ENCODE assay signal across 8 cellular contexts in genomic region chr5:167049043-167049663, GRCh38.
DNase-seq lines count a peak whose midpoint lies in the region; ATAC-seq, FAIRE-seq and TF ChIP-seq lines count a peak whose summit lies in the region.

No MANE protein-coding gene starts in this region.

- H3K36me3 ChIP-seq in Caco-2 (ENCODE audit: control insufficient read depth, insufficient read depth, low read length) (no peaks in the 10 kb centered on the region), SJCRH30 (no peaks in the 10 kb centered on the region), small intestine (ENCODE audit: control insufficient read depth in 2 of 2, insufficient read depth in 2 of 2, low read length in 2 of 2) (no peaks in the 10 kb centered on the region)

- TF ChIP-seq CTCF in Caco-2 (IDR thresholded peaks at IDR 0.05; ENCODE audit: insufficient read depth in 1 of 2, low read depth in 1 of 2, low read length in 1 of 2, severe bottlenecking in 1 of 2, unreplicated experiment in 1 of 2) (peak; percentile 52 to 72), fibroblast of villous mesenchyme (IDR thresholded peaks at IDR 0.05; ENCODE audit: insufficient read depth, low read depth, low read length) (peak; percentile 58)

- H3K27me3 Mint-ChIP-seq in Caco-2 (ENCODE audit: insufficient read depth, unreplicated experiment), result no peaks in the 10 kb centered on the region
- H3K27me3 Mint-ChIP-seq in T-cell, result no peaks in the 10 kb centered on the region
- no peaks in the 10 kb centered on the region for H3K27me3 Mint-ChIP-seq in immature natural killer cell (ENCODE audit: low read depth in 3 of 3)

- ATAC-seq in GM19351 (IDR thresholded peaks at IDR 0.05; ENCODE audit: unreplicated experiment), result peak; percentile 88
- no peak for ATAC-seq in T-cell (replicated peaks in 1 of 4)

- no peak overlapping the region for H3K4me3 Mint-ChIP-seq in Caco-2 (ENCODE audit: unreplicated experiment)
- no peak overlapping the region for H3K4me3 Mint-ChIP-seq in T-cell
- H3K4me3 Mint-ChIP-seq in immature natural killer cell, result no peak overlapping the region

- H3K27ac Mint-ChIP-seq in Caco-2 (ENCODE audit: unreplicated experiment) (no peak overlapping the region), T-cell (no peak overlapping the region), immature natural killer cell (no peak overlapping the region)

- H3K4me1 ChIP-seq in Caco-2 (no peaks in the 10 kb centered on the region), SJCRH30 (0 out of 2 replicates have a peak, but pooled peaks cover 2% of the 10 kb centered on the region), small intestine (ENCODE audit: control insufficient read depth in 2 of 2, insufficient read depth in 1 of 2, low read depth in 1 of 2, low read length in 1 of 2) (no peaks in the 10 kb centered on the region)

- H3K27me3 ChIP-seq in Caco-2 (replicated peaks; ENCODE audit: control insufficient read depth, insufficient read depth, low read length) (no peaks in the 10 kb centered on the region), SJCRH30 (no peaks in the 10 kb centered on the region), small intestine (ENCODE audit: control insufficient read depth in 2 of 2, insufficient read depth in 2 of 2, low read length in 2 of 2) (no peaks in the 10 kb centered on the region)

- no peaks in the 10 kb centered on the region for H3K9me3 ChIP-seq in Caco-2
- H3K9me3 ChIP-seq in SJCRH30 (replicated peaks), result no peaks in the 10 kb centered on the region; the same call in 1 of the 2 replicates
- H3K9me3 ChIP-seq in small intestine (ENCODE audit: control insufficient read depth, low read depth), result no peaks in the 10 kb centered on the region

- H3K4me1 Mint-ChIP-seq in Caco-2 (ENCODE audit: low read depth, unreplicated experiment) (no peaks in the 10 kb centered on the region), T-cell (no peaks in the 10 kb centered on the region), immature natural killer cell (no peaks in the 10 kb centered on the region)

- H3K9me3 Mint-ChIP-seq in Caco-2 (ENCODE audit: unreplicated experiment) (no peaks in the 10 kb centered on the region), T-cell (peaks cover 0 to 7% (median 6%) of the 10 kb centered on the region in 3 donors), immature natural killer cell (peaks cover 0 to 19% (median 0%) of the 10 kb centered on the region in 6 donors)

- CTCF ChIA-PET in Caco-2 (lab: Charles Lee) (no interaction called here), T-cell (lab: Charles Lee) (no interaction called here)

- intact Hi-C loops in Caco-2 (cut with micrococcal nuclease; ENCODE audit: unreplicated experiment), result loop anchor here (1.0 to 5.0 kb wide), 4 partner anchors 37 to 1419 kb away; no protein-coding TSS in a partner anchor

- no peak for FAIRE-seq in small intestine (lab: Jason Lieb, UNC)

- no peak overlapping the region for H3K4me3 ChIP-seq in Caco-2 (ENCODE audit: low read depth, low read length)
- no peak overlapping the region for H3K4me3 ChIP-seq in SJCRH30
- no peak overlapping the region for H3K4me3 ChIP-seq in fibroblast of villous mesenchyme (ENCODE audit: low read depth, low read length)
- no peak overlapping the region for H3K4me3 ChIP-seq in small intestine (ENCODE audit: low read depth in 1 of 2, low read length in 2 of 2)

- POLR2A ChIA-PET in Caco-2 (lab: Charles Lee) (no interaction called here), T-cell (lab: Charles Lee) (no interaction called here)

- no peaks in the 10 kb centered on the region for H3K36me3 Mint-ChIP-seq in Caco-2 (ENCODE audit: insufficient read depth, unreplicated experiment)
- H3K36me3 Mint-ChIP-seq in T-cell, result no peaks in the 10 kb centered on the region
- H3K36me3 Mint-ChIP-seq in immature natural killer cell, result no peaks in the 10 kb centered on the region

- peak; percentile 54 to 62 for DNase-seq in Caco-2
- DNase-seq in HuH-7 (ENCODE audit: low spot score), result peak; percentile 42
- DNase-seq in SJCRH30, result peak; percentile 55 to 78
- DNase-seq in fibroblast of villous mesenchyme (ENCODE audit: low read depth), result peak; percentile 44
- DNase-seq in small intestine, result peak; percentile 55
- DNase-seq in T-cell, result no peak
- no peak for DNase-seq in immature natural killer cell

- WGBS in small intestine, 3 donors, result 7 to 15% (median 10%) methylated on average over 7 of the region's 7 CpGs

- BruUV-seq in Caco-2 (replicated peaks; lab: Mats Ljungman, UMichigan), result no TSS peak

- H3K27ac ChIP-seq in SJCRH30, result no peak overlapping the region
- no peak overlapping the region for H3K27ac ChIP-seq in small intestine (ENCODE audit: low read depth in 1 of 2, low read length in 1 of 2)

Comparison
In these comparisons a context has a peak if more than half of its experiments do, and no peak if none do; other contexts are left out.
1. DNase-seq: peak in Caco-2 (2 of 2), HuH-7 (single experiment), SJCRH30 (2 of 2), fibroblast of villous mesenchyme (single experiment) and small intestine (single experiment); none in T-cell (0 of 34) and immature natural killer cell (0 of 3).